In the genomic region with DNA sequence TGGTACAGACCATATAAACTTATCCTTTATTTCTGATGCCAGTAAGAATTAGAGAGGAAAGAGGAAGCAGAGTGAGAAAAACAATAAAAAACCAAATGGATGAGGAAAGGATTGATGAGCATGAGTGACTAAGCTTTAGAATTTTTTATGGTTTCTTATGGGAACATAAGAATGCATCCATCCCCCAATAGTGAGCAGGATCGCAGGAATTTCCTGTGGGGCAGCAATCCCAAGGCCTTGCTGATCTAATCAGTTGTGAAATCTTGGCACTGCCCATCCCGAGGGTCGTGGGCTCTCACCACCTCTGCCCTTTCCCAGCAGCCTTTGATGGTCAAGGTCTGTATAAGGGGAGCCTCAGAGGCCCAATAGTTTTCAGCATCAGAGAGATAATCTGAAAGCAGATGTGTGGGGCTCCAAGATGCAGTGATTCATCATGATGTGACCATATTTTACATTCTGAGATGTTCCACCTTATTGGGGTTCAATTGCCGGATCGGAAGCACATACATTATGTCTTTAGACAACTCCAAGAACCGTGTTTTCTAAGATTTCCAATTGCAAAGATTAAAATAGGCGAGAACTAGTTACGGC, we compare ENCODE assay signal across 18 cellular contexts.
DNase-seq lines count a peak whose midpoint lies in the region; FAIRE-seq and TF ChIP-seq lines count a peak whose summit lies in the region.
"Had no signal": no experiment of that assay in that cellular context is flagged by ENCODE, and none has a peak within 500 bp of the region (broad histone marks: within the 10 kb centered on the region; RNA-seq: fewer than 3 reads in every experiment).

No MANE protein-coding gene starts in this region.

- H4K8ac ChIP-seq in mesenchymal stem cell (ENCODE audit: low read length): no peak overlapping the region
- H4K8ac ChIP-seq in H9 (replicated peaks; ENCODE audit: insufficient read length, low read depth, low read length): no peak overlapping the region

- no peaks in the 10 kb centered on the region for H3K27me3 ChIP-seq in BJ (ENCODE audit: control insufficient read depth, insufficient read depth, low read length)
- H3K27me3 ChIP-seq in mesenchymal stem cell (ENCODE audit: control insufficient read depth in 1 of 2, insufficient read depth in 1 of 2, low read length in 2 of 2): no peaks in the 10 kb centered on the region
- H3K27me3 ChIP-seq in H9 (ENCODE audit: insufficient read depth, low read length): no peaks in the 10 kb centered on the region
- H3K27me3 ChIP-seq in sigmoid colon: no peaks in the 10 kb centered on the region
- H3K27me3 ChIP-seq: heart left ventricle, transverse colon had no signal

- H3K9ac ChIP-seq in mesenchymal stem cell (ENCODE audit: low read length): peak overlapping the region; percentile 38
- H3K9ac ChIP-seq in H9 (ENCODE audit: extremely low read depth, insufficient read length, low read length): no peak overlapping the region

- no peak overlapping the region for H3K56ac ChIP-seq in H9 (ENCODE audit: insufficient read length, low read depth, low read length)

- H3K9me3 ChIP-seq in mesenchymal stem cell (ENCODE audit: control insufficient read depth, low read length) (no peaks in the 10 kb centered on the region), H9 (ENCODE audit: control insufficient read depth, low read depth, low read length) (no peaks in the 10 kb centered on the region), sigmoid colon (no peaks in the 10 kb centered on the region)
- H3K9me3 ChIP-seq: heart left ventricle, transverse colon had no signal

- H2BK15ac ChIP-seq in mesenchymal stem cell (ENCODE audit: low read depth, poor library complexity, severe bottlenecking) (no peak overlapping the region), H9 (ENCODE audit: low read depth, low read length) (no peak overlapping the region)

- no peak overlapping the region for H4K91ac ChIP-seq in mesenchymal stem cell (ENCODE audit: low read length)
- H4K91ac ChIP-seq in H9 (ENCODE audit: insufficient read length, low read depth, low read length): no peak overlapping the region

- CTCF ChIA-PET in BJ (lab: Yijun Ruan, JAX): no interaction called here

- no peak for TF ChIP-seq EP300 in sigmoid colon (IDR thresholded peaks at IDR 0.05)

- no peak overlapping the region for H2AFZ ChIP-seq in mesenchymal stem cell (ENCODE audit: low read depth, low read length)
- H2AFZ ChIP-seq in H9 (ENCODE audit: low read length): no peak overlapping the region

- 34% methylated on average over 7 of the region's 8 CpGs for WGBS in mesenchymal stem cell
- no CpG with 5 or more reads among the region's 8 CpGs for WGBS in H9 (ENCODE audit: extremely low coverage, insufficient read length, low lambda C conversion rate)
- 83 to 89% methylated on average over 8 of the region's 8 CpGs for WGBS in sigmoid colon, 2 donors

- H2AK5ac ChIP-seq in mesenchymal stem cell (ENCODE audit: low read length, severe bottlenecking): no peak overlapping the region
- no peak overlapping the region for H2AK5ac ChIP-seq in H9 (ENCODE audit: insufficient read length, low read length)

- H2BK20ac ChIP-seq in H9 (ENCODE audit: low read depth, low read length, poor library complexity, severe bottlenecking): no peak overlapping the region

- FAIRE-seq in RCC 7860 (lab: Jason Lieb, UNC): no peak

- H3K4me2 ChIP-seq in mesenchymal stem cell (ENCODE audit: low read length, poor library complexity, severe bottlenecking) (no peak overlapping the region), H9 (ENCODE audit: insufficient read depth, insufficient read length, low read length) (no peak overlapping the region)

- no peak overlapping the region for H3K4me3 Mint-ChIP-seq in H9
- H3K4me3 Mint-ChIP-seq: activated naive CD8-positive, alpha-beta T cell treated with anti-CD3 and anti-CD28 coated beads, Interleukin-2, amount 10 ng/mL, durations not matched to agents 7 days and 5 days had no signal

- H3K23me2 ChIP-seq in H9 (ENCODE audit: insufficient read length, low read depth, low read length, poor library complexity, severe bottlenecking): no peaks in the 10 kb centered on the region

- TF ChIP-seq POLR2A in sigmoid colon (IDR thresholded peaks at IDR 0.05): no peak

- H3K23ac ChIP-seq in mesenchymal stem cell (ENCODE audit: low read length in 2 of 2) (no peak overlapping the region), H9 (ENCODE audit: insufficient read length, low read depth, low read length) (no peak overlapping the region)

- no peaks in the 10 kb centered on the region for H3K36me3 Mint-ChIP-seq in H9 (ENCODE audit: insufficient read depth in 1 of 3, low read depth in 3 of 3)
- H3K36me3 Mint-ChIP-seq: activated naive CD8-positive, alpha-beta T cell treated with anti-CD3 and anti-CD28 coated beads, Interleukin-2, amount 10 ng/mL, durations not matched to agents 7 days and 5 days had no signal

- TF ChIP-seq CTCF in BJ (IDR thresholded peaks at IDR 0.05; ENCODE audit: insufficient read depth, low read depth, low read length) (no peak), epithelial cell of esophagus (IDR thresholded peaks at IDR 0.05; ENCODE audit: insufficient read depth, low read depth, low read length, missing control alignments) (no peak), H9 (conservative IDR thresholded peaks at IDR 0.05) (no peak), sigmoid colon (IDR thresholded peaks at IDR 0.05) (no peak)

- no peaks in the 10 kb centered on the region; the same call in 1 of the 2 replicates for H3K27me3 Mint-ChIP-seq in H9 (ENCODE audit: low read depth)

- peak; percentile 68 for DNase-seq in BJ (ENCODE audit: low read depth)
- DNase-seq in RCC 7860 (ENCODE audit: low spot score): peak; percentile 9
- peak; percentile 76 for DNase-seq in epithelial cell of esophagus (ENCODE audit: low read depth)
- DNase-seq in mesenchymal stem cell: peak; percentile 85
- DNase-seq in NCI-H2171 treated with DMSO at 0.1 percent for 48 hours (lab: John Stamatoyannopoulos, UW): no peak
- DNase-seq in H9: no peak
- no peak for DNase-seq in NCI-H1436 (lab: John Stamatoyannopoulos, UW)
- no peak for DNase-seq in sigmoid colon
- DNase-seq: activated CD4-positive, alpha-beta T cell treated with anti-CD3 and anti-CD28 coated beads for 4 hours; activated naive CD8-positive, alpha-beta T cell treated with anti-CD3 and anti-CD28 coated beads, Interleukin-2, amount 10 ng/mL, durations not matched to agents 7 days and 5 days; cortex of kidney; DMS79; heart left ventricle; NCI-H1417; RPMI8226; stimulated activated CD4-positive, alpha-beta T cell treated with anti-CD3 and anti-CD28 coated beads, Interleukin-2, amount 100 ng/mL, for 24 hours; transverse colon had no signal

- H2BK12ac ChIP-seq in mesenchymal stem cell (ENCODE audit: low read length in 2 of 2) (peak overlapping the region in 1 of 2 experiments; percentile 66), H9 (ENCODE audit: insufficient read length, low read depth, low read length) (no peak overlapping the region)

- peaks cover 5% of the 10 kb centered on the region in 2 experiments; a peak in 2 of 4 replicates for H3K4me1 Mint-ChIP-seq in H9

- POLR2A ChIA-PET in BJ (lab: Charles Lee): no interaction called here

- H2BK5ac ChIP-seq in mesenchymal stem cell (ENCODE audit: low read depth, low read length, poor library complexity, severe bottlenecking): no peak overlapping the region
- H2BK5ac ChIP-seq in H9 (ENCODE audit: insufficient read length, low read length): no peak overlapping the region

- H3T11ph ChIP-seq in H9 (ENCODE audit: low read length): no peak overlapping the region

- H3K9me3 Mint-ChIP-seq in H9: no peaks in the 10 kb centered on the region; a peak in 1 of 5 replicates
- H3K9me3 Mint-ChIP-seq: activated naive CD8-positive, alpha-beta T cell treated with anti-CD3 and anti-CD28 coated beads, Interleukin-2, amount 10 ng/mL, durations not matched to agents 7 days and 5 days had no signal

- peak overlapping the region; percentile 4 to 86 for H3K18ac ChIP-seq in mesenchymal stem cell (ENCODE audit: low read depth in 1 of 2, low read length in 2 of 2)
- H3K18ac ChIP-seq in H9 (ENCODE audit: insufficient read length, low read depth, low read length): no peak overlapping the region

- H3K36me3 ChIP-seq in BJ (ENCODE audit: control insufficient read depth, insufficient read depth, low read length) (no peaks in the 10 kb centered on the region), mesenchymal stem cell (ENCODE audit: control insufficient read depth in 1 of 2, insufficient read depth in 2 of 2, low read depth in 1 of 2, low read length in 2 of 2) (no peaks in the 10 kb centered on the region), sigmoid colon (no peaks in the 10 kb centered on the region)
- H3K36me3 ChIP-seq: heart left ventricle, transverse colon had no signal

- H4K20me1 ChIP-seq in H9 (ENCODE audit: control insufficient read depth, insufficient read depth, insufficient read length): no peaks in the 10 kb centered on the region

- H2BK120ac ChIP-seq in mesenchymal stem cell (ENCODE audit: low read depth, low read length) (no peak overlapping the region), H9 (ENCODE audit: low read depth, low read length, poor library complexity, severe bottlenecking) (no peak overlapping the region)

- H3K79me1 ChIP-seq in mesenchymal stem cell (replicated peaks; ENCODE audit: low read length, poor library complexity, severe bottlenecking) (no peaks in the 10 kb centered on the region), H9 (ENCODE audit: insufficient read depth, low read depth, low read length, poor library complexity, severe bottlenecking) (no peaks in the 10 kb centered on the region)

- peaks cover 6% of the 10 kb centered on the region for H3K4me1 ChIP-seq in mesenchymal stem cell (ENCODE audit: control insufficient read depth, insufficient read depth, low read depth, low read length)
- H3K4me1 ChIP-seq in H9 (ENCODE audit: insufficient read depth, low read length): no peaks in the 10 kb centered on the region
- peaks cover 0 to 8% (median 0%) of the 10 kb centered on the region in 4 donors for H3K4me1 ChIP-seq in sigmoid colon
- H3K4me1 ChIP-seq: heart left ventricle, transverse colon had no signal

- intact Hi-C loops in sigmoid colon (cut with DNase I): no loop called here

- H3K79me2 ChIP-seq in H9 (ENCODE audit: insufficient read depth, low read length): no peaks in the 10 kb centered on the region

- no peak overlapping the region for H4K5ac ChIP-seq in H9 (ENCODE audit: insufficient read length, low read depth, low read length)

- no peak overlapping the region for H3K27ac Mint-ChIP-seq in H9
- H3K27ac Mint-ChIP-seq: activated naive CD8-positive, alpha-beta T cell treated with anti-CD3 and anti-CD28 coated beads, Interleukin-2, amount 10 ng/mL, durations not matched to agents 7 days and 5 days had no signal

- peak overlapping the region in 1 of 2 experiments; percentile 44 for H3K4ac ChIP-seq in mesenchymal stem cell (ENCODE audit: low read depth in 1 of 2, low read length in 2 of 2)
- no peak overlapping the region for H3K4ac ChIP-seq in H9 (ENCODE audit: low read depth, low read length)

- H3K4me3 ChIP-seq in BJ (ENCODE audit: low read depth, low read length) (no peak overlapping the region), epithelial cell of esophagus (ENCODE audit: low read length) (no peak overlapping the region), mesenchymal stem cell (ENCODE audit: insufficient read depth in 1 of 2, low read depth in 1 of 2, low read length in 2 of 2) (no peak overlapping the region), sigmoid colon (no peak overlapping the region)
- H3K4me3 ChIP-seq: heart left ventricle, transverse colon had no signal

- H3K14ac ChIP-seq in mesenchymal stem cell (ENCODE audit: low read length in 2 of 2) (no peak overlapping the region), H9 (ENCODE audit: insufficient read depth, low read length) (no peak overlapping the region)

- H3K27ac ChIP-seq in mesenchymal stem cell (ENCODE audit: low read length, poor library complexity, severe bottlenecking) (peak overlapping the region; percentile 76), H9 (ENCODE audit: insufficient read length, low read depth, low read length) (no peak overlapping the region), sigmoid colon (no peak overlapping the region)
- H3K27ac ChIP-seq: C4-2B, heart left ventricle, transverse colon had no signal

Comparison
In these comparisons a context has a peak if more than half of its experiments do, and no peak if none do; other contexts are left out.
1. DNase-seq: peak in BJ (single experiment), RCC 7860 (single experiment), epithelial cell of esophagus (single experiment) and mesenchymal stem cell (single experiment); none in NCI-H2171 treated with DMSO at 0.1 percent for 48 hours (single experiment), H9 (single experiment), NCI-H1436 (single experiment) and sigmoid colon (single experiment).